8 cellular contexts compared by ENCODE assay signal in the genomic region with DNA sequence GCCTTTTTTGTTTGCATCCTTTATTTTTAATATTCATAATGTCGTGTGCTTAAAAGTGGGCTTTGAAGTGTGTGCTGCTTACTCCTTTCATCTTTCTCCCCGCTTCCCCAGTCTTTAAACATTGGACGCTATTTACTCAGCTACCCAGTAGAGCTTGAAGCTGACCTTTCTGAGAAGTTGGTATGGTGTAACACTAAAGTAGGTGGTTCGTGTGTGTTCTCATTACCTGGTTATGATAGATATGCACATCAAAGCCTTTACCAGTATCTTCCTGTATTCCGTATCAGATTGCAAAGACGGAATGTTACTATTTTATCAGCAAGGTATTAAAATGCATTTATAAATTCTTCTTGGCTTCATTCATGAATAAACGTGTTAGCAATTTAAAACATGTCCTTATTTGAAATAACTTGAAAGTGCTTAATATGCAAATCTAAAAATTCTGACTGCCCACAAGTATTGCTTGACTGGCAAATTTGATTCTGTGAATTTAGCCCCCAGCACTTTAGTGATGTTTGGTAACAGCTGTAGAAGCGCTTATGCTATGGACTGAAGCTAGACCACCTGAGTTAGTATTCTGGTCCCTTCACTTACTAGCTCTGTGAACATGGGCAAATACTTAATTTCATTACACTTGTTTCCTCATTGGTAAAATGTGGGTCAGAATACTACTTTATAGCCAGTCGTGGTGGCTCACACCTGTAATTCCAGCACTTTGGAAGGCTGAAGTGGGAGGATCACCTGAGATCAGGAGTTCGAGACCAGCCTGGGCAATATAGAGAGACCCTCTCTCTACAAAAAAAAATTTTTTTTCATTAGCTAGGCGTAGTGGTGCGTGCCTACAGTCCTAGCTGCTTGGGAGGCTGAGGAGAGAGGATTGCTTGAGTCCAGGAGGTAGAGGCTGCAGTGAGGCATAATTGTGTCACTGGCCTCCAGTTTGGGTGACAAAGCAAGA.
DNase-seq lines count a peak whose midpoint lies in the region; ATAC-seq and TF ChIP-seq lines count a peak whose summit lies in the region.

No MANE protein-coding gene starts in this region.

- H3K9me3 ChIP-seq in WERI-Rb-1 (ENCODE audit: severe bottlenecking) (no peaks in the 10 kb centered on the region), iPS-18a (ENCODE audit: control insufficient read depth, low read depth, low read length) (no peaks in the 10 kb centered on the region)

- POLR2A ChIA-PET in HEK293T (lab: Yijun Ruan, JAX), result interaction anchor here (1.4 to 1.7 kb wide), 2 partner anchors 123 to 414 kb away, joined by 4 to 7 read pairs; no protein-coding TSS in a partner anchor

- peak overlapping the region; percentile 85 for H3K9ac ChIP-seq in iPS-18a (ENCODE audit: low read length)

- DNase-seq in NCI-H510A treated with DMSO at 0.1 percent for 48 hours (lab: John Stamatoyannopoulos, UW), result peak; percentile 25
- DNase-seq in NCI-H510A (lab: John Stamatoyannopoulos, UW), result no peak
- DNase-seq in WERI-Rb-1, result no peak
- DNase-seq in stimulated activated naive CD8-positive, alpha-beta T cell treated with anti-CD3 and anti-CD28 coated beads, Interleukin-15, amount 100 ng/mL, for 72 hours, result no peak
- no peak for DNase-seq in GM03348 (ENCODE audit: low spot score)
- DNase-seq in effector CD4-positive, alpha-beta T cell, result no peak
- DNase-seq in HEK293T (ENCODE audit: extremely low spot score), result no peak

- H3K9me3 Mint-ChIP-seq in stimulated activated naive CD8-positive, alpha-beta T cell treated with anti-CD3 and anti-CD28 coated beads, Interleukin-15, amount 100 ng/mL, for 72 hours, result no peaks in the 10 kb centered on the region

- no peaks in the 10 kb centered on the region for H3K27me3 ChIP-seq in WERI-Rb-1 (ENCODE audit: insufficient read depth, low read depth, severe bottlenecking)
- no peaks in the 10 kb centered on the region for H3K27me3 ChIP-seq in iPS-18a (ENCODE audit: control insufficient read depth, insufficient read depth, low read length)

- H3K27me3 Mint-ChIP-seq in stimulated activated naive CD8-positive, alpha-beta T cell treated with anti-CD3 and anti-CD28 coated beads, Interleukin-15, amount 100 ng/mL, for 72 hours, result no peaks in the 10 kb centered on the region

- H3K4me1 Mint-ChIP-seq in stimulated activated naive CD8-positive, alpha-beta T cell treated with anti-CD3 and anti-CD28 coated beads, Interleukin-15, amount 100 ng/mL, for 72 hours, result peaks cover 34% of the 10 kb centered on the region

- peak overlapping the region; percentile 95 to 97 for H3K27ac Mint-ChIP-seq in stimulated activated naive CD8-positive, alpha-beta T cell treated with anti-CD3 and anti-CD28 coated beads, Interleukin-15, amount 100 ng/mL, for 72 hours

- H3K36me3 ChIP-seq in WERI-Rb-1, result peaks cover 6% of the 10 kb centered on the region; the same call in 1 of the 2 replicates
- H3K36me3 ChIP-seq in iPS-18a (ENCODE audit: control insufficient read depth, low read depth, low read length), result peaks cover 4% of the 10 kb centered on the region

- H3K4me3 ChIP-seq in WERI-Rb-1 (ENCODE audit: low read depth, low read length), result peak overlapping the region; percentile 69
- peak overlapping the region; percentile 82 for H3K4me3 ChIP-seq in iPS-18a (ENCODE audit: low read length)

- H3K4me3 Mint-ChIP-seq in stimulated activated naive CD8-positive, alpha-beta T cell treated with anti-CD3 and anti-CD28 coated beads, Interleukin-15, amount 100 ng/mL, for 72 hours, result peak overlapping the region; percentile 87 to 95

- no peak for ATAC-seq in stimulated activated naive CD8-positive, alpha-beta T cell treated with anti-CD3 and anti-CD28 coated beads, Interleukin-15, amount 100 ng/mL, for 72 hours

- H3K4me1 ChIP-seq in iPS-18a (ENCODE audit: control insufficient read depth, low read depth, low read length), result peaks cover 11% of the 10 kb centered on the region

- CTCF ChIA-PET in HEK293T (lab: Yijun Ruan, JAX), result interaction anchor here (1.2 to 1.5 kb wide), 2 partner anchors 406 to 415 kb away, joined by 4 to 5 read pairs; no protein-coding TSS in a partner anchor

- TF ChIP-seq CTCF in WERI-Rb-1 (IDR thresholded peaks at IDR 0.05; ENCODE audit: low read depth, low read length), result no peak

- H3K27ac ChIP-seq in WERI-Rb-1 (no peak overlapping the region), iPS-18a (ENCODE audit: low read length) (no peak overlapping the region)

TF ChIP-seq in HEK293T, 16 proteins besides CTCF, POLR2A, EP300 and RAD21:
- TF ChIP-seq BHLHE40 (IDR thresholded peaks at IDR 0.05; ENCODE audit: borderline replicate concordance) (no peak), ARNT (IDR thresholded peaks at IDR 0.05) (no peak), SUZ12 (IDR thresholded peaks at IDR 0.05) (no peak), CTBP1 (IDR thresholded peaks at IDR 0.05; ENCODE audit: borderline replicate concordance) (no peak)
